ENCODE assay signal across 9 cellular contexts in the genomic region with DNA sequence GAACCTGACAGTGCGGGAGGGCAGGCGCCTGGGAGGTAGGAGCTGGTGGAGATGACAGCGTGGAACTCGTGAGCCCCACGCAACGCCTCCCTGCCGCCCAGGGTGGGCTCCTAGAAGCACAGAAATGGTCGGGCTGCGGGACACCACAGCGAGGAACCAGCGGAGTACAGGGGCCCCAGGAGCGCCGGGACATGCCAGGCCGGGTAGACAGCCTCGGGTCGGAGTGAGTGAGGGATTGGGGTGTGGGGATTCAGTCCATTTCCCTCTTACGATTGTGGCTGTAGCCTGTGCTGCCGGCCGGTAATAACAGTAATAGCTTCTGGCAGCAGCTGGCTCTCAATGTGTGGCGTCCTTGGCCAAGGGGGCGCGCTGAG. TPM values are rescaled to one million over a fixed set of nuclear protein-coding genes. Genes with fewer than 3 reads are reported as not detected.
DNase-seq lines count a peak whose midpoint lies in the region; ATAC-seq and TF ChIP-seq lines count a peak whose summit lies in the region.
"Not testable (repeated sequence)": the region's sequence is repeated elsewhere in the genome, so short reads cannot be mapped to it uniquely, and the experiment has no call there.
"Had no signal": no experiment of that assay in that cellular context is flagged by ENCODE, and none has a peak within 500 bp of the region (broad histone marks: within the 10 kb centered on the region; RNA-seq: fewer than 3 reads in every experiment).

No MANE protein-coding gene starts in this region.

- intact Hi-C loops in activated naive CD4-positive, alpha-beta T cell treated with anti-CD3 and anti-CD28 coated beads for 36 hours (cut with micrococcal nuclease); lower lobe of right lung (cut with DNase I); sigmoid colon (cut with DNase I): not testable (repeated sequence)

- WGBS in gastroesophageal sphincter (ENCODE audit: low coverage in 1 of 2), 2 donors: 17% methylated on average over 7 of the region's 22 CpGs; no CpG with 5 or more reads in 1 of the 2 donors
- 38 to 72% methylated on average over 22 of the region's 22 CpGs for WGBS in sigmoid colon, 2 donors
- WGBS in tibial nerve, 2 donors: 8 to 9% methylated on average over 22 of the region's 22 CpGs

- CTCF ChIA-PET in activated naive CD4-positive, alpha-beta T cell treated with anti-CD3 and anti-CD28 coated beads for 36 hours (lab: Charles Lee): not testable (repeated sequence)

- peaks cover 23% of the 10 kb centered on the region for H3K27me3 ChIP-seq in CD4-positive, CD25-positive, alpha-beta regulatory T cell (ENCODE audit: control insufficient read depth, insufficient read depth, low read length)
- not testable (repeated sequence) for H3K27me3 ChIP-seq in RWPE2 (ENCODE audit: insufficient read depth, poor library complexity, severe bottlenecking); gastroesophageal sphincter
- peaks cover 18% of the 10 kb centered on the region for H3K27me3 ChIP-seq in lower lobe of right lung (ENCODE audit: low read depth)
- H3K27me3 ChIP-seq in sigmoid colon: peaks cover 0 to 49% (median 3%) of the 10 kb centered on the region in 3 donors
- peaks cover 0 to 16% of the 10 kb centered on the region in 2 donors for H3K27me3 ChIP-seq in tibial nerve

- not testable (repeated sequence) for H3K9me3 ChIP-seq in CD4-positive, CD25-positive, alpha-beta regulatory T cell (ENCODE audit: control insufficient read depth in 2 of 2, low read length in 2 of 2); RWPE2 (ENCODE audit: severe bottlenecking); gastroesophageal sphincter; lower lobe of right lung; sigmoid colon; tibial nerve

- H3K4me3 Mint-ChIP-seq in CD4-positive, CD25-positive, alpha-beta regulatory T cell: peak overlapping the region; percentile 75 to 93 (median 88)
- peak overlapping the region; percentile 81 for H3K4me3 Mint-ChIP-seq in activated naive CD4-positive, alpha-beta T cell treated with anti-CD3 and anti-CD28 coated beads for 36 hours

- not testable (repeated sequence) for TF ChIP-seq CTCF in RWPE2 (IDR thresholded peaks at IDR 0.05; ENCODE audit: poor library complexity, severe bottlenecking); choroid plexus epithelial cell (conservative IDR thresholded peaks at IDR 0.05; ENCODE audit: low read depth, low read length); gastroesophageal sphincter (IDR thresholded peaks at IDR 0.05); lower lobe of right lung (IDR thresholded peaks at IDR 0.05); sigmoid colon (IDR thresholded peaks at IDR 0.05); tibial nerve (IDR thresholded peaks at IDR 0.05)

- H3K27me3 Mint-ChIP-seq in CD4-positive, CD25-positive, alpha-beta regulatory T cell: peaks cover 59% of the 10 kb centered on the region
- H3K27me3 Mint-ChIP-seq in activated naive CD4-positive, alpha-beta T cell treated with anti-CD3 and anti-CD28 coated beads for 36 hours (ENCODE audit: low read depth): peaks cover 35% of the 10 kb centered on the region

- not testable (repeated sequence) for DNase-seq in CD4-positive, CD25-positive, alpha-beta regulatory T cell; RWPE2 (ENCODE audit: low spot score); activated naive CD4-positive, alpha-beta T cell treated with anti-CD3 and anti-CD28 coated beads for 36 hours; choroid plexus epithelial cell (ENCODE audit: low read depth); lower lobe of right lung; sigmoid colon; tibial nerve (ENCODE audit: low spot score in 2 of 2)

- not testable (repeated sequence) for H3K36me3 ChIP-seq in CD4-positive, CD25-positive, alpha-beta regulatory T cell (ENCODE audit: control insufficient read depth, insufficient read depth, low read length); RWPE2 (ENCODE audit: low read depth); gastroesophageal sphincter; lower lobe of right lung; sigmoid colon; tibial nerve

- not testable (repeated sequence) for H3K4me3 ChIP-seq in CD4-positive, CD25-positive, alpha-beta regulatory T cell (ENCODE audit: low read depth, low read length)
- H3K4me3 ChIP-seq in RWPE2 (ENCODE audit: severe bottlenecking) (peak overlapping the region; percentile 25), choroid plexus epithelial cell (ENCODE audit: low read depth, low read length) (peak overlapping the region; percentile 61), gastroesophageal sphincter (peak overlapping the region; percentile 52 to 58), lower lobe of right lung (peak overlapping the region; percentile 59), sigmoid colon (peak overlapping the region in 3 of 4 donors; percentile 48 to 58 (median 57)), tibial nerve (peak overlapping the region; percentile 36 to 57 (median 51))

- TF ChIP-seq EP300 in gastroesophageal sphincter (IDR thresholded peaks at IDR 0.05); sigmoid colon (IDR thresholded peaks at IDR 0.05); tibial nerve (IDR thresholded peaks at IDR 0.05): not testable (repeated sequence)

- H3K36me3 Mint-ChIP-seq in CD4-positive, CD25-positive, alpha-beta regulatory T cell; activated naive CD4-positive, alpha-beta T cell treated with anti-CD3 and anti-CD28 coated beads for 36 hours (ENCODE audit: low read depth): not testable (repeated sequence)

- TF ChIP-seq POLR2A in gastroesophageal sphincter (IDR thresholded peaks at IDR 0.05); sigmoid colon (IDR thresholded peaks at IDR 0.05); tibial nerve (IDR thresholded peaks at IDR 0.05): not testable (repeated sequence)

- H3K9me3 Mint-ChIP-seq in CD4-positive, CD25-positive, alpha-beta regulatory T cell; activated naive CD4-positive, alpha-beta T cell treated with anti-CD3 and anti-CD28 coated beads for 36 hours: not testable (repeated sequence)

- not testable (repeated sequence) for ATAC-seq in CD4-positive, CD25-positive, alpha-beta regulatory T cell (ENCODE audit: low read depth in 2 of 2); gastroesophageal sphincter
- ATAC-seq in RWPE2 (ENCODE audit: low read depth) (peak; percentile 6; the same call in 2 of the 3 replicates), lower lobe of right lung (peak in 1 of 2 donors; percentile 12)

- peaks cover 0 to 29% (median 13%) of the 10 kb centered on the region in 4 donors for H3K4me1 Mint-ChIP-seq in CD4-positive, CD25-positive, alpha-beta regulatory T cell
- H3K4me1 Mint-ChIP-seq in activated naive CD4-positive, alpha-beta T cell treated with anti-CD3 and anti-CD28 coated beads for 36 hours (ENCODE audit: low read depth): peaks cover 17% of the 10 kb centered on the region

- peaks cover 18% of the 10 kb centered on the region for H3K4me1 ChIP-seq in CD4-positive, CD25-positive, alpha-beta regulatory T cell (ENCODE audit: control insufficient read depth, insufficient read depth, low read length, poor library complexity, severe bottlenecking)
- H3K4me1 ChIP-seq in RWPE2 (ENCODE audit: insufficient read depth, poor library complexity, severe bottlenecking): not testable (repeated sequence)
- peaks cover 0 to 27% (median 9%) of the 10 kb centered on the region in 3 donors for H3K4me1 ChIP-seq in gastroesophageal sphincter
- peaks cover 12% of the 10 kb centered on the region for H3K4me1 ChIP-seq in lower lobe of right lung
- H3K4me1 ChIP-seq in sigmoid colon: peaks cover 0 to 20% (median 15%) of the 10 kb centered on the region in 4 donors
- H3K4me1 ChIP-seq in tibial nerve: peaks cover 0 to 20% (median 11%) of the 10 kb centered on the region in 4 donors

- H3K27ac ChIP-seq in CD4-positive, CD25-positive, alpha-beta regulatory T cell (ENCODE audit: insufficient read depth, low read length, poor library complexity, severe bottlenecking); gastroesophageal sphincter; lower lobe of right lung; sigmoid colon; tibial nerve: not testable (repeated sequence)
- H3K27ac ChIP-seq in RWPE2 (ENCODE audit: poor library complexity, severe bottlenecking): peak overlapping the region; percentile 49

- H3K27ac Mint-ChIP-seq in CD4-positive, CD25-positive, alpha-beta regulatory T cell; activated naive CD4-positive, alpha-beta T cell treated with anti-CD3 and anti-CD28 coated beads for 36 hours: not testable (repeated sequence)

RNA-seq across cellular contexts. Expression of a gene that starts 12.3 kb away (rescaled TPM):
- 0.74 TPM for total RNA-seq in CD4-positive, CD25-positive, alpha-beta regulatory T cell
- under 1 TPM; 0.10 to 0.29 (median 0.26) TPM for polyA plus RNA-seq in CD4-positive, CD25-positive, alpha-beta regulatory T cell
- total RNA-seq in activated naive CD4-positive, alpha-beta T cell treated with anti-CD3 and anti-CD28 coated beads for 36 hours: under 1 TPM; 0.17 to 0.55 TPM
- total RNA-seq in gastroesophageal sphincter: under 1 TPM in 3 of 4 donors, not detected in 1; 0.13 to 0.49 (median 0.39) TPM
- total RNA-seq in lower lobe of right lung: 2.5 TPM
- 1 to 10 TPM in 1 of 4 donors, under 1 TPM in 2, not detected in 1; 0.16 to 2.5 (median 0.55) TPM for total RNA-seq in sigmoid colon
- 10 to 100 TPM; 10.8 to 48.4 (median 13.2) TPM for polyA plus RNA-seq in sigmoid colon
- total RNA-seq in tibial nerve: 1 to 10 TPM in 2 of 4 donors, under 1 TPM in 2; 0.21 to 9.2 (median 0.81) TPM

RNA-seq across cellular contexts. Expression of a gene that starts 13.5 kb away (rescaled TPM):
- 35.4 TPM for total RNA-seq in CD4-positive, CD25-positive, alpha-beta regulatory T cell
- 10 to 100 TPM; 19.3 to 22.5 (median 19.7) TPM for polyA plus RNA-seq in CD4-positive, CD25-positive, alpha-beta regulatory T cell
- 10 to 100 TPM; 20.0 to 22.0 TPM for total RNA-seq in activated naive CD4-positive, alpha-beta T cell treated with anti-CD3 and anti-CD28 coated beads for 36 hours
- total RNA-seq in gastroesophageal sphincter: 10 to 100 TPM; 25.9 to 32.6 (median 26.3) TPM
- 35.1 TPM for total RNA-seq in lower lobe of right lung
- total RNA-seq in sigmoid colon: 10 to 100 TPM; 21.8 to 25.5 (median 23.0) TPM
- 100 to 1,000 TPM in 1 of 3 donors, 10 to 100 TPM in 2; 53.4 to 163 (median 67.9) TPM for polyA plus RNA-seq in sigmoid colon
- 10 to 100 TPM; 29.2 to 45.0 (median 34.4) TPM for total RNA-seq in tibial nerve

RNA-seq across cellular contexts. Expression of a gene that starts 14.6 kb away (rescaled TPM):
- total RNA-seq in CD4-positive, CD25-positive, alpha-beta regulatory T cell: 64.6 TPM
- 100 to 1,000 TPM; 126 to 161 (median 147) TPM for polyA plus RNA-seq in CD4-positive, CD25-positive, alpha-beta regulatory T cell
- total RNA-seq in activated naive CD4-positive, alpha-beta T cell treated with anti-CD3 and anti-CD28 coated beads for 36 hours: 100 to 1,000 TPM; 169 to 173 TPM
- total RNA-seq in gastroesophageal sphincter (10 to 100 TPM; 54.3 to 88.9 (median 79.5) TPM), lower lobe of right lung (76.8 TPM), sigmoid colon (100 to 1,000 TPM in 1 of 4 donors, 10 to 100 TPM in 3; 71.7 to 121 (median 82.8) TPM), tibial nerve (100 to 1,000 TPM in 2 of 4 donors, 10 to 100 TPM in 2; 57.1 to 111 (median 89.9) TPM)
- polyA plus RNA-seq in sigmoid colon: 100 to 1,000 TPM; 193 to 219 (median 214) TPM

RNA-seq across cellular contexts. Expression of a gene that starts 23.5 kb away (rescaled TPM):
- total RNA-seq in CD4-positive, CD25-positive, alpha-beta regulatory T cell: 0.35 TPM
- polyA plus RNA-seq in CD4-positive, CD25-positive, alpha-beta regulatory T cell: not detected
- total RNA-seq in activated naive CD4-positive, alpha-beta T cell treated with anti-CD3 and anti-CD28 coated beads for 36 hours: under 1 TPM in 1 of 2 experiments, not detected in 1; 0.25 TPM
- total RNA-seq in gastroesophageal sphincter (100 to 1,000 TPM in 1 of 4 donors, 10 to 100 TPM in 3; 33.4 to 103 (median 50.8) TPM), lower lobe of right lung (11.8 TPM), sigmoid colon (10 to 100 TPM; 10.9 to 31.2 (median 16.3) TPM), tibial nerve (100 to 1,000 TPM in 3 of 4 donors, 10 to 100 TPM in 1; 23.7 to 132 (median 109) TPM)
- polyA plus RNA-seq in sigmoid colon: 1 to 10 TPM; 1.2 to 5.5 (median 1.8) TPM

RNA-seq across cellular contexts. Expression of a gene that starts 30.1 kb away (rescaled TPM):
- total RNA-seq in CD4-positive, CD25-positive, alpha-beta regulatory T cell: not detected
- not detected for polyA plus RNA-seq in CD4-positive, CD25-positive, alpha-beta regulatory T cell
- not detected for total RNA-seq in activated naive CD4-positive, alpha-beta T cell treated with anti-CD3 and anti-CD28 coated beads for 36 hours
- total RNA-seq in gastroesophageal sphincter: not detected
- not detected for total RNA-seq in lower lobe of right lung
- total RNA-seq in sigmoid colon: not detected
- polyA plus RNA-seq in sigmoid colon: under 1 TPM in 2 of 3 donors, not detected in 1; 0.19 to 0.60 TPM
- total RNA-seq in tibial nerve: 1 to 10 TPM in 2 of 4 donors, under 1 TPM in 2; 0.30 to 2.5 (median 1.4) TPM
- total RNA-seq: temporal lobe had no signal
